In genomic region chr1:75188892-75189291, GRCh38 we compare ENCODE assay signal across 27 cellular contexts.
DNase-seq lines count a peak whose midpoint lies in the region; ATAC-seq and TF ChIP-seq lines count a peak whose summit lies in the region.
"Had no signal": no experiment of that assay in that cellular context is flagged by ENCODE, and none has a peak within 500 bp of the region (broad histone marks: within the 10 kb centered on the region; RNA-seq: fewer than 3 reads in every experiment).

No MANE protein-coding gene starts in this region.

- no peaks in the 10 kb centered on the region for H3K36me3 ChIP-seq in adipocyte (ENCODE audit: control insufficient read depth, insufficient read depth, low read length, severe bottlenecking)
- no peaks in the 10 kb centered on the region for H3K36me3 ChIP-seq in tibial artery
- H3K36me3 ChIP-seq: MG63, SJSA1 had no signal

- H3K27me3 ChIP-seq in adipocyte (replicated peaks; ENCODE audit: control insufficient read depth, insufficient read depth, low read length) (peaks cover 14% of the 10 kb centered on the region), tibial artery (no peaks in the 10 kb centered on the region)
- H3K27me3 ChIP-seq: MG63 had no signal

- no peak for ATAC-seq in HG02852 (IDR thresholded peaks at IDR 0.05; ENCODE audit: unreplicated experiment)
- ATAC-seq: GM12878, GM23338, PC-3 had no signal

- DNase-seq in NCI-H1694 (lab: John Stamatoyannopoulos, UW): peak; percentile 23
- DNase-seq in NCI-H2171 treated with DMSO at 0.1 percent for 48 hours (lab: John Stamatoyannopoulos, UW): peak; percentile 98
- DNase-seq in adipocyte (ENCODE audit: low read depth): peak; percentile 76
- peak; percentile 15 for DNase-seq in left kidney (ENCODE audit: low read depth, low spot score)
- DNase-seq in tibial artery: no peak
- DNase-seq in kidney tubule cell (ENCODE audit: low spot score): no peak
- DNase-seq: C1 segment of cervical spinal cord; CD4-positive, alpha-beta memory T cell; COR-L47; DMS79; EL; GDM1; H9; KBM-7; MG63; NCI-H1105 treated with DMSO at 0.1 percent for 48 hours; NCI-H146; NCI-H2029 treated with DMSO at 0.1 percent for 48 hours; NCI-H748 treated with DMSO at 0.1 percent for 48 hours; NK-92 treated with Interleukin-12 subunit alpha and Interleukin-12 subunit beta, amount 100 ng/mL, for 24 hours; PC-3; Right ventricle myocardium superior; RPMI8226 had no signal

- no peaks in the 10 kb centered on the region for H3K9me3 ChIP-seq in adipocyte (ENCODE audit: control insufficient read depth, low read length)
- H3K9me3 ChIP-seq in tibial artery: no peaks in the 10 kb centered on the region
- H3K9me3 ChIP-seq: MG63, SJSA1 had no signal

- H3K4me3 ChIP-seq in adipocyte (ENCODE audit: low read length) (no peak overlapping the region), tibial artery (no peak overlapping the region)
- H3K4me3 ChIP-seq: GM12878, GM23338, MG63, SJSA1 had no signal

- H3K4me1 ChIP-seq in adipocyte (ENCODE audit: control insufficient read depth, insufficient read depth, low read length) (no peaks in the 10 kb centered on the region), tibial artery (no peaks in the 10 kb centered on the region)
- H3K4me1 ChIP-seq: SJSA1 had no signal

- no peak overlapping the region for H3K9ac ChIP-seq in adipocyte (ENCODE audit: low read length)

- TF ChIP-seq CTCF in tibial artery (IDR thresholded peaks at IDR 0.05): no peak

- no peak overlapping the region for H3K27ac ChIP-seq in tibial artery
- H3K27ac ChIP-seq: SJSA1 had no signal

- intact Hi-C loops in tibial artery (cut with DNase I; ENCODE audit: low total_unique reads): no loop called here

Comparison
In these comparisons a context has a peak if more than half of its experiments do, and no peak if none do; other contexts are left out.
1. DNase-seq: peak in NCI-H1694 (single experiment), NCI-H2171 treated with DMSO at 0.1 percent for 48 hours (single experiment), adipocyte (single experiment) and left kidney (single experiment); none in tibial artery (0 of 2) and kidney tubule cell (single experiment).